In genomic region chr15:57823325-57823860, GRCh38 we compare ENCODE assay signal across 15 cellular contexts.
DNase-seq lines count a peak whose midpoint lies in the region; ATAC-seq and TF ChIP-seq lines count a peak whose summit lies in the region.
"Had no signal": no experiment of that assay in that cellular context is flagged by ENCODE, and none has a peak within 500 bp of the region (broad histone marks: within the 10 kb centered on the region; RNA-seq: fewer than 3 reads in every experiment).

No MANE protein-coding gene starts in this region.

- 45% methylated on average over 6 of the region's 6 CpGs for WGBS in right cardiac atrium

- peak; percentile 78 to 82 for ATAC-seq in right cardiac atrium
- ATAC-seq: CD8-positive, alpha-beta T cell; GM23338 had no signal

- H3K4me1 ChIP-seq in cardiac muscle cell (ENCODE audit: low read depth): peaks cover 10% of the 10 kb centered on the region
- H3K4me1 ChIP-seq in right cardiac atrium (ENCODE audit: control insufficient read depth, insufficient read depth, low read length): no peaks in the 10 kb centered on the region
- H3K4me1 ChIP-seq: Caco-2 had no signal

- no peaks in the 10 kb centered on the region for H3K36me3 ChIP-seq in cardiac muscle cell

- TF ChIP-seq CTCF in cardiac muscle cell (IDR thresholded peaks at IDR 0.05; ENCODE audit: low read depth, low read length): no peak

- H3K27me3 ChIP-seq in cardiac muscle cell (no peaks in the 10 kb centered on the region), right cardiac atrium (ENCODE audit: control insufficient read depth, insufficient read depth) (no peaks in the 10 kb centered on the region)

- intact Hi-C loops in cardiac septum (cut with DNase I): no loop called here
- intact Hi-C loops in right cardiac atrium (cut with DNase I): no loop called here

- H3K9me3 ChIP-seq in cardiac muscle cell (ENCODE audit: low read depth) (no peaks in the 10 kb centered on the region), right cardiac atrium (ENCODE audit: control insufficient read depth, low read length) (no peaks in the 10 kb centered on the region)
- H3K9me3 ChIP-seq: Caco-2 had no signal

- H3K27ac ChIP-seq in cardiac muscle cell (peak overlapping the region; percentile 42), angular gyrus (ENCODE audit: low read depth, low read length) (peak overlapping the region; percentile 95), right cardiac atrium (ENCODE audit: low read length) (peak overlapping the region; percentile 61), substantia nigra (ENCODE audit: low read depth, low read length, poor library complexity, severe bottlenecking) (peak overlapping the region; percentile 88)
- H3K27ac ChIP-seq: 22Rv1, HL-60 had no signal

- DNase-seq in cardiac muscle cell (ENCODE audit: low read depth in 1 of 2, low spot score in 1 of 2) (no peak), cardiac septum (ENCODE audit: low spot score) (no peak), right cardiac atrium (no peak), substantia nigra (lab: John Stamatoyannopoulos, UW) (no peak), NCI-H1930 (lab: John Stamatoyannopoulos, UW) (no peak), NCI-H2081 (lab: John Stamatoyannopoulos, UW) (no peak)
- DNase-seq: Caco-2; CD8-positive, alpha-beta T cell; DND-41; GDM1; H7 had no signal

- H3K4me3 ChIP-seq in cardiac muscle cell: no peak overlapping the region
- H3K4me3 ChIP-seq in right cardiac atrium (ENCODE audit: low read length): no peak overlapping the region
- H3K4me3 ChIP-seq: GM23338 had no signal

Comparison
In these comparisons a context has a peak if more than half of its experiments do, and no peak if none do; other contexts are left out.
1. H3K27ac ChIP-seq: peak in every context shown above with its lines; median percentile 95 in angular gyrus; 88 in substantia nigra; 61 in right cardiac atrium; 42 in cardiac muscle cell.